ENCODE assay signal across 31 cellular contexts in genomic region chr4:8647094-8647570, GRCh38. TPM values are rescaled to one million over a fixed set of nuclear protein-coding genes. Genes with fewer than 3 reads are reported as not detected.
"Had no signal": no experiment of that assay in that cellular context is flagged by ENCODE, and none has a peak within 500 bp of the region (broad histone marks: within the 10 kb centered on the region; RNA-seq: fewer than 3 reads in every experiment).

No MANE protein-coding gene starts in this region.

- ATAC-seq: activated CD4-positive, CD25-positive, alpha-beta regulatory T cell treated with anti-CD3 and anti-CD28 coated beads, Interleukin-2, amount 50 U/mL, for 24 hours; activated T-cell treated with anti-CD3 and anti-CD28 coated beads, Interleukin-2, amount 50 U/mL, for 72 hours; esophagus mucosa; heart left ventricle; lower lobe of right lung; mucosa of descending colon; natural killer cell treated with Interleukin-12 subunit alpha and Interleukin-12 subunit beta and Interleukin-15 and Interleukin-18, amount 100 ng/mL, for 72 hours; sciatic nerve; stimulated activated naive B cell treated with anti-CD40 and anti-IgM and Interleukin-4, amounts not matched to agents 10 μg/mL and 1 μg/mL and 100 μg/mL, for 72 hours; T-helper 17 cell had no signal

- H3K27me3 ChIP-seq: thyroid gland had no signal

- H3K4me1 ChIP-seq: heart left ventricle, lower lobe of right lung, prostate gland, stomach had no signal

- H3K4me3 Mint-ChIP-seq: activated naive CD8-positive, alpha-beta T cell; activated T-cell treated with anti-CD3 and anti-CD28 coated beads, Interleukin-2, amount 50 U/mL, for 72 hours; endodermal cell; immature natural killer cell; natural killer cell treated with Interleukin-12 subunit alpha and Interleukin-12 subunit beta and Interleukin-15 and Interleukin-18, amount 100 ng/mL, for 72 hours; stimulated activated naive B cell treated with anti-CD40 and anti-IgM and Interleukin-4, amounts not matched to agents 10 μg/mL and 1 μg/mL and 100 μg/mL, for 72 hours; T-helper 17 cell had no signal

- H3K9me3 ChIP-seq: heart left ventricle, lower lobe of right lung, mucosa of descending colon, neutrophil, prostate gland, stomach, thyroid gland had no signal

- DNase-seq: activated CD4-positive, alpha-beta T cell treated with anti-CD3 and anti-CD28 coated beads for 48 hours; activated CD4-positive, alpha-beta T cell treated with anti-CD3 and anti-CD28 coated beads, Interleukin-2, amount 50 U/mL, for 48 hours; activated effector memory CD4-positive, alpha-beta T cell treated with Interleukin-2 at 50 U/mL for 16 hours; activated naive CD4-positive, alpha-beta T cell treated with Interleukin-2 at 50 U/mL for 16 hours; activated T-cell treated with anti-CD3 and anti-CD28 coated beads, Interleukin-2, amount 50 U/mL, for 72 hours; anterior cingulate cortex; cortex of kidney; foreskin fibroblast; hypothalamus; immature natural killer cell; lower lobe of right lung; mesenchymal stem cell; small intestine; stimulated activated CD4-positive, alpha-beta T cell treated with anti-CD3 and anti-CD28 coated beads, Interleukin-15, amount 100 ng/mL, for 24 hours; stimulated activated CD4-positive, alpha-beta T cell treated with anti-CD3 and anti-CD28 coated beads, Interleukin-2, amount 100 ng/mL, for 24 hours; stimulated activated naive B cell treated with anti-CD40 and anti-IgM and Interleukin-4, amounts not matched to agents 10 μg/mL and 1 μg/mL and 100 μg/mL, for 72 hours; T-helper 17 cell; T1000; WERI-Rb-1 had no signal

- H3K27ac Mint-ChIP-seq: activated naive CD8-positive, alpha-beta T cell; activated T-cell treated with anti-CD3 and anti-CD28 coated beads, Interleukin-2, amount 50 U/mL, for 72 hours; endodermal cell; immature natural killer cell; natural killer cell treated with Interleukin-12 subunit alpha and Interleukin-12 subunit beta and Interleukin-15 and Interleukin-18, amount 100 ng/mL, for 72 hours; stimulated activated naive B cell treated with anti-CD40 and anti-IgM and Interleukin-4, amounts not matched to agents 10 μg/mL and 1 μg/mL and 100 μg/mL, for 72 hours; T-helper 17 cell had no signal

- H3K9me3 Mint-ChIP-seq: activated T-cell treated with anti-CD3 and anti-CD28 coated beads, Interleukin-2, amount 50 U/mL, for 72 hours; endodermal cell; immature natural killer cell; natural killer cell treated with Interleukin-12 subunit alpha and Interleukin-12 subunit beta and Interleukin-15 and Interleukin-18, amount 100 ng/mL, for 72 hours; stimulated activated naive B cell treated with anti-CD40 and anti-IgM and Interleukin-4, amounts not matched to agents 10 μg/mL and 1 μg/mL and 100 μg/mL, for 72 hours had no signal

- H3K4me3 ChIP-seq: heart left ventricle, lower lobe of right lung, mucosa of descending colon, prostate gland, stomach, thyroid gland had no signal

- H3K27ac ChIP-seq: heart left ventricle, lower lobe of right lung, neutrophil, prostate gland, stomach, thyroid gland, WERI-Rb-1 had no signal

- H3K36me3 Mint-ChIP-seq: activated naive CD8-positive, alpha-beta T cell; immature natural killer cell; natural killer cell treated with Interleukin-12 subunit alpha and Interleukin-12 subunit beta and Interleukin-15 and Interleukin-18, amount 100 ng/mL, for 72 hours; stimulated activated naive B cell treated with anti-CD40 and anti-IgM and Interleukin-4, amounts not matched to agents 10 μg/mL and 1 μg/mL and 100 μg/mL, for 72 hours had no signal

- H3K4me1 Mint-ChIP-seq: immature natural killer cell; stimulated activated naive B cell treated with anti-CD40 and anti-IgM and Interleukin-4, amounts not matched to agents 10 μg/mL and 1 μg/mL and 100 μg/mL, for 72 hours; T-helper 17 cell had no signal

- H3K36me3 ChIP-seq: heart left ventricle, lower lobe of right lung, neutrophil, prostate gland, stomach, thyroid gland, WERI-Rb-1 had no signal

RNA-seq across cellular contexts. Expression of gene CPZ, which starts 54.6 kb away (rescaled TPM):
- total RNA-seq: activated T-cell treated with anti-CD3 and anti-CD28 coated beads, Interleukin-2, amount 50 U/mL, for 72 hours; natural killer cell treated with Interleukin-12 subunit alpha and Interleukin-12 subunit beta and Interleukin-15 and Interleukin-18, amount 100 ng/mL, for 72 hours; T-helper 17 cell had no signal
- polyA plus RNA-seq: immature natural killer cell had no signal
